Comparison of ENCODE assay signal across 12 cellular contexts in the genomic region with DNA sequence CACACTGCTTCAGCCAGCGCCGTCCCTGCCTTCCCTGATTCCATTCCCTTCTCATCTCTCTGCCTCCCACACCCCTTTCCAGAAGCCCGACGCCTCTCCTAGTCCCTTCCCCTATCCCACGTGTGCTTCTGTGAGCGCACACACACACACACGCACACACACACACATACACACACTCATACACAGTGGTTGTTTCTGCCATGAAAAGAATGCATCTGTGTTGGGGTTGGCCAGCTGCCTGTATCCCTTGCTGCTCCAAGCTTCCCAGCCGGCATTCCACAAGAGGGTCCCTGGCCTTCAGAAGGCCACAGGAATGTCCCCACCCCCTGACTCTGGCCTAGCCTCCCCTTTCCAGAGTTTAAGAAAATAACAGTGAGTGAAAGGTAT. TPM values are rescaled to one million over a fixed set of nuclear protein-coding genes. Genes with fewer than 3 reads are reported as not detected.
DNase-seq lines count a peak whose midpoint lies in the region; ATAC-seq, FAIRE-seq and TF ChIP-seq lines count a peak whose summit lies in the region.
"Had no signal": no experiment of that assay in that cellular context is flagged by ENCODE, and none has a peak within 500 bp of the region (broad histone marks: within the 10 kb centered on the region; RNA-seq: fewer than 3 reads in every experiment).

No MANE protein-coding gene starts in this region.

- peak; percentile 94 for DNase-seq in NCI-H226
- DNase-seq in esophagus muscularis mucosa (ENCODE audit: extremely low spot score) = no peak
- peak; percentile 62 for DNase-seq in mucosa of gallbladder (ENCODE audit: low spot score)
- no peak for DNase-seq in transverse colon
- no peak for DNase-seq in D721Med (ENCODE audit: insufficient read length, low spot score)
- DNase-seq in prostate gland (ENCODE audit: low spot score) = no peak
- DNase-seq in stimulated activated naive CD8-positive, alpha-beta T cell treated with anti-CD3 and anti-CD28 coated beads, Interleukin-15, Interleukin-2, amounts not matched to agents 100 U/mL and 50 U/mL, for 24 hours = no peak
- DNase-seq: mesendoderm, NCI-H1105 treated with DMSO at 0.1 percent for 48 hours had no signal

- FAIRE-seq in D721Med (lab: Jason Lieb, UNC) = no peak
- FAIRE-seq: GM12878 had no signal

- H3K9me3 ChIP-seq in esophagus muscularis mucosa (no peaks in the 10 kb centered on the region), transverse colon (no peaks in the 10 kb centered on the region), prostate gland (no peaks in the 10 kb centered on the region)

- TF ChIP-seq POLR2A in esophagus muscularis mucosa (IDR thresholded peaks at IDR 0.05; ENCODE audit: low read depth) = no peak
- no peak for TF ChIP-seq POLR2A in transverse colon (IDR thresholded peaks at IDR 0.05)
- no peak for TF ChIP-seq POLR2A in prostate gland (IDR thresholded peaks at IDR 0.05)

- no peak for TF ChIP-seq EP300 in esophagus muscularis mucosa (IDR thresholded peaks at IDR 0.05)
- TF ChIP-seq EP300 in transverse colon (IDR thresholded peaks at IDR 0.05; ENCODE audit: low read depth) = no peak

- WGBS in esophagus muscularis mucosa = 30% methylated on average over 8 of the region's 8 CpGs
- 52% methylated on average over 8 of the region's 8 CpGs; no CpG with 5 or more reads in 1 of the 2 donors for WGBS in transverse colon (ENCODE audit: low coverage in 1 of 2), 2 donors
- 33% methylated on average over 8 of the region's 8 CpGs for WGBS in prostate gland

- in situ Hi-C loops in transverse colon (cut with MboI; ENCODE audit: low pct_ligation_motif_present in 1 of 4, low pct_unique_long_range_greater_than_20kb in 1 of 4, low sequenced_read_pairs in 3 of 4) = loop anchor here (10.0 to 25.0 kb wide), 3 partner anchors 430 to 520 kb away; no protein-coding TSS in a partner anchor

- TF ChIP-seq CTCF in esophagus muscularis mucosa (IDR thresholded peaks at IDR 0.05) = no peak
- TF ChIP-seq CTCF in transverse colon (IDR thresholded peaks at IDR 0.05) = no peak
- TF ChIP-seq CTCF in D721Med (IDR thresholded peaks at IDR 0.05; ENCODE audit: insufficient read depth, missing control alignments) = no peak
- TF ChIP-seq CTCF in prostate gland (IDR thresholded peaks at IDR 0.05) = no peak

- H3K4me1 ChIP-seq in esophagus muscularis mucosa (peaks cover 27 to 96% (median 85%) of the 10 kb centered on the region in 4 donors), transverse colon (peaks cover 5 to 14% (median 8%) of the 10 kb centered on the region in 4 donors), prostate gland (replicated peaks) (no peaks in the 10 kb centered on the region)

- H3K4me3 ChIP-seq in esophagus muscularis mucosa (no peak overlapping the region), transverse colon (no peak overlapping the region), prostate gland (no peak overlapping the region)
- H3K4me3 ChIP-seq: GM12878 had no signal

- H3K36me3 ChIP-seq in esophagus muscularis mucosa (peaks cover 17 to 73% (median 50%) of the 10 kb centered on the region in 4 donors), transverse colon (peaks cover 0 to 5% (median 0%) of the 10 kb centered on the region in 4 donors), prostate gland (no peaks in the 10 kb centered on the region)

- ATAC-seq in stimulated activated naive CD8-positive, alpha-beta T cell treated with anti-CD3 and anti-CD28 coated beads, Interleukin-15, Interleukin-2, amounts not matched to agents 100 U/mL and 50 U/mL, for 24 hours = no peak
- ATAC-seq in HG02588 (IDR thresholded peaks at IDR 0.05; ENCODE audit: unreplicated experiment) = no peak
- ATAC-seq: activated CD4-positive, CD25-positive, alpha-beta regulatory T cell treated with anti-CD3 and anti-CD28 coated beads, Interleukin-2, amount 50 U/mL, for 24 hours; GM12878 had no signal

- no peaks in the 10 kb centered on the region for H3K27me3 ChIP-seq in esophagus muscularis mucosa
- no peaks in the 10 kb centered on the region for H3K27me3 ChIP-seq in transverse colon
- H3K27me3 ChIP-seq in prostate gland (replicated peaks; ENCODE audit: insufficient read depth) = no peaks in the 10 kb centered on the region

- H3K27ac ChIP-seq in esophagus muscularis mucosa (replicated peaks in 1 of 4) (peak overlapping the region; percentile 83 to 86 (median 84)), transverse colon (peak overlapping the region in 3 of 4 donors; percentile 29 to 56 (median 37)), prostate gland (no peak overlapping the region)

- intact Hi-C loops in esophagus muscularis mucosa (cut with DNase I) = loop anchor here (5.0 kb wide), 1 partner anchor 50 kb away; no protein-coding TSS in a partner anchor
- intact Hi-C loops in transverse colon (cut with DNase I; ENCODE audit: low total_unique reads) = no loop called here
- intact Hi-C loops in prostate gland (cut with DNase I) = loop anchor here (5.0 kb wide), 1 partner anchor 70 kb away; no protein-coding TSS in a partner anchor

RNA-seq across cellular contexts. Expression of a gene that starts 51.7 kb away (rescaled TPM):
- total RNA-seq in esophagus muscularis mucosa (10 to 100 TPM; 19.1 to 37.3 (median 28.0) TPM), mucosa of gallbladder (20.1 TPM), transverse colon (10 to 100 TPM; 20.6 to 58.3 (median 42.3) TPM), prostate gland (10 to 100 TPM in 1 of 2 donors, 1 to 10 TPM in 1; 7.2 to 19.8 TPM)

Comparison
In these comparisons a context has a peak if more than half of its experiments do, and no peak if none do; other contexts are left out.
1. DNase-seq: peak in NCI-H226 (single experiment) and mucosa of gallbladder (single experiment); none in esophagus muscularis mucosa (single experiment), transverse colon (single experiment), D721Med (single experiment), prostate gland (single experiment) and stimulated activated naive CD8-positive, alpha-beta T cell treated with anti-CD3 and anti-CD28 coated beads, Interleukin-15, Interleukin-2, amounts not matched to agents 100 U/mL and 50 U/mL, for 24 hours (single experiment).
2. H3K27ac ChIP-seq: peak in esophagus muscularis mucosa (4 of 4) and transverse colon (3 of 4); none in prostate gland (0 of 2).